7 cellular contexts compared by ENCODE assay signal in genomic region chr5:40834391-40834848, GRCh38. TPM values are rescaled to one million over a fixed set of nuclear protein-coding genes. Genes with fewer than 3 reads are reported as not detected.
A peak's percentile ranks its signal among the peaks of the same experiment; 100 is the strongest.
DNase-seq lines count a peak whose midpoint lies in the region; ATAC-seq lines count a peak whose summit lies in the region.

No MANE protein-coding gene starts in this region.

- no peaks in the 10 kb centered on the region for H3K27me3 ChIP-seq in H7 (ENCODE audit: control insufficient read depth, insufficient read depth, low read length)

- DNase-seq in H7: no peak
- peak; percentile 43 for DNase-seq in OCI-M1 (lab: John Stamatoyannopoulos, UW)
- DNase-seq in amniotic epithelial cell (ENCODE audit: low read depth): peak; percentile 32
- DNase-seq in iris pigment epithelial cell (ENCODE audit: low read depth): peak; percentile 44
- DNase-seq in stimulated activated CD8-positive, alpha-beta memory T cell treated with anti-CD3 and anti-CD28 coated beads, Interleukin-7, amount 100 ng/mL, for 1 hour (ENCODE audit: low read depth in 2 of 2): peak; percentile 16 to 18
- no peak for DNase-seq in ureter (ENCODE audit: low spot score)

- H3K36me3 ChIP-seq in H7 (replicated peaks; ENCODE audit: control insufficient read depth, insufficient read depth, low read length): peaks cover 41% of the 10 kb centered on the region

- peak overlapping the region; percentile 83 for H3K4me3 ChIP-seq in H7 (ENCODE audit: insufficient read depth, low read depth, low read length)

- no peak for ATAC-seq in HG02642 (IDR thresholded peaks at IDR 0.05; ENCODE audit: poor library complexity, unreplicated experiment)

RNA-seq across cellular contexts. Expression of gene RPL37, which starts 0.6 kb away (rescaled TPM):
- total RNA-seq in H7 (2014; rRNA removed; shearing (Covaris generic)): 1,413 and 1,683 TPM in 2 replicates
- 1,647 TPM for total RNA-seq in ureter

RNA-seq across cellular contexts. Expression of gene CARD6, which starts 6.7 kb away (rescaled TPM):
- 0.22 and 0.35 TPM in 2 replicates for total RNA-seq in H7 (2014; rRNA removed; shearing (Covaris generic))
- 17.1 TPM for total RNA-seq in ureter

RNA-seq across cellular contexts. Expression of gene PRKAA1, which starts 36.2 kb away (rescaled TPM):
- 30.2 and 46.5 TPM in 2 replicates for total RNA-seq in H7 (2014; rRNA removed; shearing (Covaris generic))
- 114 TPM for total RNA-seq in ureter

Comparison
In these comparisons a context has a peak if more than half of its experiments do, and no peak if none do; other contexts are left out.
1. DNase-seq: peak in OCI-M1 (single experiment), amniotic epithelial cell (single experiment), iris pigment epithelial cell (single experiment) and stimulated activated CD8-positive, alpha-beta memory T cell treated with anti-CD3 and anti-CD28 coated beads, Interleukin-7, amount 100 ng/mL, for 1 hour (2 of 2); none in H7 (single experiment) and ureter (single experiment).
2. RNA of gene CARD6, which starts 6.7 kb away (total RNA-seq): 17.1 TPM in ureter (single experiment); 0.22 to 0.35 TPM in H7; every median in the first group is over 10 times any median in the second.